ENCODE assay signal across 1 cellular context in the genomic region with DNA sequence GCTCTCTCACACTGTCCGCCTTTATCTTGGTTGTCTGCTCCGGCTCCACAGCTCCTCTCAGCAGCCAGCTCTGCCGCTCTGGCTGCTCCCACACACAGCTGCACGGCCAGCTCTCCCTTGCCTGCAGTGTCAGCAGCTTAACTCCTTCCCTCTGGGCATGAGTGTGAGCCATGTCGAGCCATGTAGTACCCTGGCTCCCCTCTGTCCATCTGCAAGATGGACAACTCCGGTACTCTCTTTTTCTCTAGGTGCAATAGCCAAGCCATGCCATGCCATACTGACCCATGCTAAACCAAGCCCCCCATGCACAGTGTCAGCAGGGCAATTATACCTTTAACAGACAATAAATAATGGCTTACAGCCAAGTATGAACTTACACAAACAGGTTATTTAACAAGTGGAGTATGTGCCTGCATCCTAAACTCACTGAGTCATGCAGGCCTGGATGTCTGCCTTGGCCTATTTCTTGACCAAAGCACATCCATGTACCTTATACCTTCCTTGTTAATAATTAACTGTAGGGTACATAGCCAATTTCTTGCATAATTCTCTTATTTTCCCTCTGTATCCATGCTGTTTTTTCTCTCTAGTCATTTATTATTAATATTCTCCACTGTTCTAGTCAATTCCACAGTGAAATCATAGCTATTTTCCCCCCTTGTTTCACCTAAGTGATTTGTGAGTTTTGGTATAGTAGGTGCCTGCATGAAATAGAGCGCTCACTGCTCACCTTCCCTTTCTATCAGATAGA.
A peak's percentile ranks its signal among the peaks of the same experiment; 100 is the strongest.
TF ChIP-seq lines count a peak whose summit lies in the region.

No MANE protein-coding gene starts in this region.

TF ChIP-seq in HepG2, 621 proteins besides CTCF, POLR2A, EP300 and RAD21 (continued from another document and continues in another):
- TF ChIP-seq, protein P1, sequence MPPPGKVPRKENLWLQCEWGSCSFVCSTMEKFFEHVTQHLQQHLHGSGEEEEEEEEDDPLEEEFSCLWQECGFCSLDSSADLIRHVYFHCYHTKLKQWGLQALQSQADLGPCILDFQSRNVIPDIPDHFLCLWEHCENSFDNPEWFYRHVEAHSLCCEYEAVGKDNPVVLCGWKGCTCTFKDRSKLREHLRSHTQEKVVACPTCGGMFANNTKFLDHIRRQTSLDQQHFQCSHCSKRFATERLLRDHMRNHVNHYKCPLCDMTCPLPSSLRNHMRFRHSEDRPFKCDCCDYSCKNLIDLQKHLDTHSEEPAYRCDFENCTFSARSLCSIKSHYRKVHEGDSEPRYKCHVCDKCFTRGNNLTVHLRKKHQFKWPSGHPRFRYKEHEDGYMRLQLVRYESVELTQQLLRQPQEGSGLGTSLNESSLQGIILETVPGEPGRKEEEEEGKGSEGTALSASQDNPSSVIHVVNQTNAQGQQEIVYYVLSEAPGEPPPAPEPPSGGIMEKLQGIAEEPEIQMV (CRISPR knock-in tag; IDR thresholded peaks at IDR 0.05; ENCODE audit: low read depth): no peak
- TF ChIP-seq CHD2 (IDR thresholded peaks at IDR 0.05; ENCODE audit: low read depth, low read length) (no peak), ZNF331 (CRISPR knock-in tag; IDR thresholded peaks at IDR 0.05) (peak; percentile 61), HNF4G (IDR thresholded peaks at IDR 0.05; ENCODE audit: borderline replicate concordance, low read depth, low read length) (0 out of 2 replicates have a peak, but pooled peaks have one; percentile 38), HNF4G (CRISPR knock-in tag; IDR thresholded peaks at IDR 0.05; ENCODE audit: borderline replicate concordance, low read depth) (no peak), ZNF567 (CRISPR knock-in tag; IDR thresholded peaks at IDR 0.05; ENCODE audit: borderline replicate concordance) (no peak), SAP130 (CRISPR knock-in tag; IDR thresholded peaks at IDR 0.05; ENCODE audit: low read depth) (peak; percentile 73), ARNT (IDR thresholded peaks at IDR 0.05) (no peak), GTF2F1 (IDR thresholded peaks at IDR 0.05; ENCODE audit: low read length) (no peak), FOSL1 (CRISPR knock-in tag; IDR thresholded peaks at IDR 0.05; ENCODE audit: borderline replicate concordance) (peak; percentile 51; the same call in 1 of the 2 replicates), ZNF12 (CRISPR knock-in tag; IDR thresholded peaks at IDR 0.05) (0 out of 2 replicates have a peak, but pooled peaks have one; percentile 34), MAFF (IDR thresholded peaks at IDR 0.05; ENCODE audit: low read depth, low read length) (peak; percentile 42; the same call in 1 of the 2 replicates), EED (CRISPR knock-in tag; IDR thresholded peaks at IDR 0.05) (no peak), ZFP41 (CRISPR knock-in tag; IDR thresholded peaks at IDR 0.05; ENCODE audit: borderline replicate concordance) (no peak), ZNF224 (CRISPR knock-in tag; IDR thresholded peaks at IDR 0.05) (no peak), ZNF773 (CRISPR knock-in tag; IDR thresholded peaks at IDR 0.05; ENCODE audit: borderline replicate concordance) (no peak), ZNF3 (CRISPR knock-in tag; IDR thresholded peaks at IDR 0.05) (no peak), HMG20A (CRISPR knock-in tag; IDR thresholded peaks at IDR 0.05; ENCODE audit: borderline replicate concordance) (peak; percentile 91), ZNF17 (CRISPR knock-in tag; IDR thresholded peaks at IDR 0.05) (no peak), SALL1 (CRISPR knock-in tag; IDR thresholded peaks at IDR 0.05) (peak; percentile 86), HNRNPL (IDR thresholded peaks at IDR 0.05; ENCODE audit: low read depth, low read length) (no peak), FOXM1 (CRISPR knock-in tag; IDR thresholded peaks at IDR 0.05) (no peak), TCF12 (IDR thresholded peaks at IDR 0.05) (no peak), TCF12 (CRISPR knock-in tag; IDR thresholded peaks at IDR 0.05) (no peak; the same call in 1 of the 2 replicates), ZNF614 (CRISPR knock-in tag; IDR thresholded peaks at IDR 0.05; ENCODE audit: borderline replicate concordance) (no peak), ZNF839 (CRISPR knock-in tag; IDR thresholded peaks at IDR 0.05; ENCODE audit: borderline replicate concordance) (no peak), RFX3 (CRISPR knock-in tag; IDR thresholded peaks at IDR 0.05) (no peak), ZNF747 (CRISPR knock-in tag; IDR thresholded peaks at IDR 0.05; ENCODE audit: borderline replicate concordance) (no peak), PRMT3 (CRISPR knock-in tag; IDR thresholded peaks at IDR 0.05; ENCODE audit: borderline replicate concordance, low read depth) (no peak), ZNF232 (CRISPR knock-in tag; IDR thresholded peaks at IDR 0.05; ENCODE audit: borderline replicate concordance) (no peak), ZNF7 (CRISPR knock-in tag; IDR thresholded peaks at IDR 0.05) (no peak)
- TF ChIP-seq, protein P2, sequence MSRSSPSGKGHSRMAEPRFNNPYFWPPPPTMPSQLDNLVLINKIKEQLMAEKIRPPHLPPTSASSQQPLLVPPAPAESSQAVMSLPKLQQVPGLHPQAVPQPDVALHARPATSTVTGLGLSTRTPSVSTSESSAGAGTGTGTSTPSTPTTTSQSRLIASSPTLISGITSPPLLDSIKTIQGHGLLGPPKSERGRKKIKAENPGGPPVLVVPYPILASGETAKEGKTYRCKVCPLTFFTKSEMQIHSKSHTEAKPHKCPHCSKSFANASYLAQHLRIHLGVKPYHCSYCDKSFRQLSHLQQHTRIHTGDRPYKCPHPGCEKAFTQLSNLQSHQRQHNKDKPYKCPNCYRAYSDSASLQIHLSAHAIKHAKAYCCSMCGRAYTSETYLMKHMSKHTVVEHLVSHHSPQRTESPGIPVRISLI (CRISPR knock-in tag; IDR thresholded peaks at IDR 0.05; ENCODE audit: borderline replicate concordance): peak; percentile 62; the same call in 1 of the 2 replicates
- TF ChIP-seq, protein P3, sequence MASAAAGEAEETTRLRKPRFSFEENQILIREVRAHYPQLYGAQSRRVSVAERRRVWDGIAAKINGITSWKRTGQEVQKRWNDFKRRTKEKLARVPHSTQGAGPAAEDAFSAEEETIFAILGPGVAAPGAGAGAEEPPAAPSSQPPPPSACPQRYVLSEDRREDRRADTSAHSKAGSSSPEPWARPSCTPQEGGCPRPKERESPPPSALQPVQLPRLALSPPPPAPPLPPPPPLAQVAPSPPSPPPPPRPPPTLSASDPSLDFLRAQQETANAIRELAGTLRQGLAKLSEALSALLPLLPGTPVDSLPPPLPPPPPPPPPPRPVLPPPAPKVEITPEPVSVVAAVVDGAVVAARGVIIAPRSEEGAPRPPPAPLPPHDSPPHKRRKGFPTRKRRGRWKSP (CRISPR knock-in tag; IDR thresholded peaks at IDR 0.05): 0 out of 2 replicates have a peak, but pooled peaks have one; percentile 30
- TF ChIP-seq, protein P4, sequence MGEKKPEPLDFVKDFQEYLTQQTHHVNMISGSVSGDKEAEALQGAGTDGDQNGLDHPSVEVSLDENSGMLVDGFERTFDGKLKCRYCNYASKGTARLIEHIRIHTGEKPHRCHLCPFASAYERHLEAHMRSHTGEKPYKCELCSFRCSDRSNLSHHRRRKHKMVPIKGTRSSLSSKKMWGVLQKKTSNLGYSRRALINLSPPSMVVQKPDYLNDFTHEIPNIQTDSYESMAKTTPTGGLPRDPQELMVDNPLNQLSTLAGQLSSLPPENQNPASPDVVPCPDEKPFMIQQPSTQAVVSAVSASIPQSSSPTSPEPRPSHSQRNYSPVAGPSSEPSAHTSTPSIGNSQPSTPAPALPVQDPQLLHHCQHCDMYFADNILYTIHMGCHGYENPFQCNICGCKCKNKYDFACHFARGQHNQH (CRISPR knock-in tag; IDR thresholded peaks at IDR 0.05): peak; percentile 58; the same call in 1 of the 2 replicates
- TF ChIP-seq, protein P5, sequence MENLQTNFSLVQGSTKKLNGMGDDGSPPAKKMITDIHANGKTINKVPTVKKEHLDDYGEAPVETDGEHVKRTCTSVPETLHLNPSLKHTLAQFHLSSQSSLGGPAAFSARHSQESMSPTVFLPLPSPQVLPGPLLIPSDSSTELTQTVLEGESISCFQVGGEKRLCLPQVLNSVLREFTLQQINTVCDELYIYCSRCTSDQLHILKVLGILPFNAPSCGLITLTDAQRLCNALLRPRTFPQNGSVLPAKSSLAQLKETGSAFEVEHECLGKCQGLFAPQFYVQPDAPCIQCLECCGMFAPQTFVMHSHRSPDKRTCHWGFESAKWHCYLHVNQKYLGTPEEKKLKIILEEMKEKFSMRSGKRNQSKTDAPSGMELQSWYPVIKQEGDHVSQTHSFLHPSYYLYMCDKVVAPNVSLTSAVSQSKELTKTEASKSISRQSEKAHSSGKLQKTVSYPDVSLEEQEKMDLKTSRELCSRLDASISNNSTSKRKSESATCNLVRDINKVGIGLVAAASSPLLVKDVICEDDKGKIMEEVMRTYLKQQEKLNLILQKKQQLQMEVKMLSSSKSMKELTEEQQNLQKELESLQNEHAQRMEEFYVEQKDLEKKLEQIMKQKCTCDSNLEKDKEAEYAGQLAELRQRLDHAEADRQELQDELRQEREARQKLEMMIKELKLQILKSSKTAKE (CRISPR knock-in tag; IDR thresholded peaks at IDR 0.05; ENCODE audit: borderline replicate concordance): peak; percentile 66; the same call in 1 of the 2 replicates
- TF ChIP-seq, protein P6, sequence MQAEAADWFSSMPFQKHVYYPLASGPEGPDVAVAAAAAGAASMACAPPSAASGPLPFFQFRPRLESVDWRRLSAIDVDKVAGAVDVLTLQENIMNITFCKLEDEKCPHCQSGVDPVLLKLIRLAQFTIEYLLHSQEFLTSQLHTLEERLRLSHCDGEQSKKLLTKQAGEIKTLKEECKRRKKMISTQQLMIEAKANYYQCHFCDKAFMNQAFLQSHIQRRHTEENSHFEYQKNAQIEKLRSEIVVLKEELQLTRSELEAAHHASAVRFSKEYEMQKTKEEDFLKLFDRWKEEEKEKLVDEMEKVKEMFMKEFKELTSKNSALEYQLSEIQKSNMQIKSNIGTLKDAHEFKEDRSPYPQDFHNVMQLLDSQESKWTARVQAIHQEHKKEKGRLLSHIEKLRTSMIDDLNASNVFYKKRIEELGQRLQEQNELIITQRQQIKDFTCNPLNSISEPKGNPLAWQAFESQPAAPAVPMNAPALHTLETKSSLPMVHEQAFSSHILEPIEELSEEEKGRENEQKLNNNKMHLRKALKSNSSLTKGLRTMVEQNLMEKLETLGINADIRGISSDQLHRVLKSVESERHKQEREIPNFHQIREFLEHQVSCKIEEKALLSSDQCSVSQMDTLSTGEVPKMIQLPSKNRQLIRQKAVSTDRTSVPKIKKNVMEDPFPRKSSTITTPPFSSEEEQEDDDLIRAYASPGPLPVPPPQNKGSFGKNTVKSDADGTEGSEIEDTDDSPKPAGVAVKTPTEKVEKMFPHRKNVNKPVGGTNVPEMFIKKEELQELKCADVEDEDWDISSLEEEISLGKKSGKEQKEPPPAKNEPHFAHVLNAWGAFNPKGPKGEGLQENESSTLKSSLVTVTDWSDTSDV (CRISPR knock-in tag; IDR thresholded peaks at IDR 0.05): no peak
- TF ChIP-seq, protein P7, sequence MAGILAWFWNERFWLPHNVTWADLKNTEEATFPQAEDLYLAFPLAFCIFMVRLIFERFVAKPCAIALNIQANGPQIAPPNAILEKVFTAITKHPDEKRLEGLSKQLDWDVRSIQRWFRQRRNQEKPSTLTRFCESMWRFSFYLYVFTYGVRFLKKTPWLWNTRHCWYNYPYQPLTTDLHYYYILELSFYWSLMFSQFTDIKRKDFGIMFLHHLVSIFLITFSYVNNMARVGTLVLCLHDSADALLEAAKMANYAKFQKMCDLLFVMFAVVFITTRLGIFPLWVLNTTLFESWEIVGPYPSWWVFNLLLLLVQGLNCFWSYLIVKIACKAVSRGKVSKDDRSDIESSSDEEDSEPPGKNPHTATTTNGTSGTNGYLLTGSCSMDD (CRISPR knock-in tag; IDR thresholded peaks at IDR 0.05): no peak
- TF ChIP-seq, protein P8, sequence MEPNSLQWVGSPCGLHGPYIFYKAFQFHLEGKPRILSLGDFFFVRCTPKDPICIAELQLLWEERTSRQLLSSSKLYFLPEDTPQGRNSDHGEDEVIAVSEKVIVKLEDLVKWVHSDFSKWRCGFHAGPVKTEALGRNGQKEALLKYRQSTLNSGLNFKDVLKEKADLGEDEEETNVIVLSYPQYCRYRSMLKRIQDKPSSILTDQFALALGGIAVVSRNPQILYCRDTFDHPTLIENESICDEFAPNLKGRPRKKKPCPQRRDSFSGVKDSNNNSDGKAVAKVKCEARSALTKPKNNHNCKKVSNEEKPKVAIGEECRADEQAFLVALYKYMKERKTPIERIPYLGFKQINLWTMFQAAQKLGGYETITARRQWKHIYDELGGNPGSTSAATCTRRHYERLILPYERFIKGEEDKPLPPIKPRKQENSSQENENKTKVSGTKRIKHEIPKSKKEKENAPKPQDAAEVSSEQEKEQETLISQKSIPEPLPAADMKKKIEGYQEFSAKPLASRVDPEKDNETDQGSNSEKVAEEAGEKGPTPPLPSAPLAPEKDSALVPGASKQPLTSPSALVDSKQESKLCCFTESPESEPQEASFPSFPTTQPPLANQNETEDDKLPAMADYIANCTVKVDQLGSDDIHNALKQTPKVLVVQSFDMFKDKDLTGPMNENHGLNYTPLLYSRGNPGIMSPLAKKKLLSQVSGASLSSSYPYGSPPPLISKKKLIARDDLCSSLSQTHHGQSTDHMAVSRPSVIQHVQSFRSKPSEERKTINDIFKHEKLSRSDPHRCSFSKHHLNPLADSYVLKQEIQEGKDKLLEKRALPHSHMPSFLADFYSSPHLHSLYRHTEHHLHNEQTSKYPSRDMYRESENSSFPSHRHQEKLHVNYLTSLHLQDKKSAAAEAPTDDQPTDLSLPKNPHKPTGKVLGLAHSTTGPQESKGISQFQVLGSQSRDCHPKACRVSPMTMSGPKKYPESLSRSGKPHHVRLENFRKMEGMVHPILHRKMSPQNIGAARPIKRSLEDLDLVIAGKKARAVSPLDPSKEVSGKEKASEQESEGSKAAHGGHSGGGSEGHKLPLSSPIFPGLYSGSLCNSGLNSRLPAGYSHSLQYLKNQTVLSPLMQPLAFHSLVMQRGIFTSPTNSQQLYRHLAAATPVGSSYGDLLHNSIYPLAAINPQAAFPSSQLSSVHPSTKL (CRISPR knock-in tag; IDR thresholded peaks at IDR 0.05): peak; percentile 95
- TF ChIP-seq, protein P9, sequence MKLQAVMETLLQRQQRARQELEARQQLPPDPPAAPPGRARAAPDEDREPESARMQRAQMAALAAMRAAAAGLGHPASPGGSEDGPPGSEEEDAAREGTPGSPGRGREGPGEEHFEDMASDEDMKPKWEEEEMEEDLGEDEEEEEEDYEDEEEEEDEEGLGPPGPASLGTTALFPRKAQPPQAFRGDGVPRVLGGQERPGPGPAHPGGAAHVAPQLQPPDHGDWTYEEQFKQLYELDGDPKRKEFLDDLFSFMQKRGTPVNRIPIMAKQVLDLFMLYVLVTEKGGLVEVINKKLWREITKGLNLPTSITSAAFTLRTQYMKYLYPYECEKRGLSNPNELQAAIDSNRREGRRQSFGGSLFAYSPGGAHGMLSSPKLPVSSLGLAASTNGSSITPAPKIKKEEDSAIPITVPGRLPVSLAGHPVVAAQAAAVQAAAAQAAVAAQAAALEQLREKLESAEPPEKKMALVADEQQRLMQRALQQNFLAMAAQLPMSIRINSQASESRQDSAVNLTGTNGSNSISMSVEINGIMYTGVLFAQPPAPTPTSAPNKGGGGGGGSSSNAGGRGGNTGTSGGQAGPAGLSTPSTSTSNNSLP (IDR thresholded peaks at IDR 0.05; ENCODE audit: low read depth, low read length): no peak
